Comparison of ENCODE assay signal across 15 cellular contexts in genomic region chr20:46559001-46559400, GRCh38. TPM values are rescaled to one million over a fixed set of nuclear protein-coding genes. Genes with fewer than 3 reads are reported as not detected.
"Had no signal": no experiment of that assay in that cellular context is flagged by ENCODE, and none has a peak within 500 bp of the region (broad histone marks: within the 10 kb centered on the region; RNA-seq: fewer than 3 reads in every experiment).

No MANE protein-coding gene starts in this region.

- H3K9me3 ChIP-seq: adrenal gland, esophagus muscularis mucosa, pancreas, tibial artery had no signal

- H3K4me3 ChIP-seq: adrenal gland, cardiac muscle cell, esophagus muscularis mucosa, pancreas, tibial artery had no signal

- H3K27ac ChIP-seq: adrenal gland, cardiac muscle cell, esophagus muscularis mucosa, pancreas, tibial artery had no signal

- H3K9me3 Mint-ChIP-seq: activated B cell treated with CpG ODN at 0.5 μM for 24 hours; activated naive CD4-positive, alpha-beta T cell treated with anti-CD3 and anti-CD28 coated beads for 36 hours; stimulated activated naive B cell treated with anti-CD40 and anti-IgM and Interleukin-4, amounts not matched to agents 10 μg/mL and 1 μg/mL and 100 μg/mL, for 72 hours had no signal

- DNase-seq: activated B cell treated with CpG ODN at 0.5 μM for 24 hours; pancreas; stimulated activated naive B cell treated with anti-CD40 and anti-IgM and Interleukin-4, amounts not matched to agents 10 μg/mL and 1 μg/mL and 100 μg/mL, for 72 hours had no signal

- H3K36me3 ChIP-seq: adrenal gland, cardiac muscle cell, esophagus muscularis mucosa, pancreas, tibial artery had no signal

- H3K4me3 Mint-ChIP-seq: activated B cell treated with CpG ODN at 0.5 μM for 24 hours; activated naive CD4-positive, alpha-beta T cell treated with anti-CD3 and anti-CD28 coated beads for 36 hours; stimulated activated naive B cell treated with anti-CD40 and anti-IgM and Interleukin-4, amounts not matched to agents 10 μg/mL and 1 μg/mL and 100 μg/mL, for 72 hours had no signal

- H3K27me3 ChIP-seq: adrenal gland, cardiac muscle cell, pancreas had no signal

- H3K27ac Mint-ChIP-seq: activated B cell treated with CpG ODN at 0.5 μM for 24 hours; stimulated activated naive B cell treated with anti-CD40 and anti-IgM and Interleukin-4, amounts not matched to agents 10 μg/mL and 1 μg/mL and 100 μg/mL, for 72 hours had no signal

- H3K36me3 Mint-ChIP-seq: stimulated activated naive B cell treated with anti-CD40 and anti-IgM and Interleukin-4, amounts not matched to agents 10 μg/mL and 1 μg/mL and 100 μg/mL, for 72 hours had no signal

- H3K4me1 ChIP-seq: pancreas had no signal

RNA-seq across cellular contexts. Expression of gene OCSTAMP, which starts 8.5 kb away (rescaled TPM):
- total RNA-seq: activated B cell treated with CpG ODN at 0.5 μM for 24 hours; activated naive CD4-positive, alpha-beta T cell treated with anti-CD3 and anti-CD28 coated beads for 36 hours; adrenal gland; cardiac muscle cell; esophagus muscularis mucosa; fibroblast of villous mesenchyme; liver; mesenteric fat pad; pancreas; renal cortical epithelial cell; skeletal muscle tissue; T-helper 2 cell treated with Interferon-gamma antibody and Interleukin-4, amounts not matched to agents 100 ng/mL and 5 ng/mL, for 36 hours had no signal
- polyA plus RNA-seq: cardiac muscle cell, liver, neural cell, pancreas had no signal
